ENCODE assay signal across 8 cellular contexts in genomic region chr16:57906385-57907316, GRCh38.
DNase-seq lines count a peak whose midpoint lies in the region; ATAC-seq and TF ChIP-seq lines count a peak whose summit lies in the region.

No MANE protein-coding gene starts in this region.

- no peak overlapping the region for H4K91ac ChIP-seq in trophoblast cell (ENCODE audit: low read depth, low read length)

- CTCF ChIA-PET in activated CD4-positive, alpha-beta memory T cell treated with anti-CD3 and anti-CD28 coated beads, Interleukin-2, amount 10 ng/mL, durations not matched to agents 7 days and 5 days (lab: Charles Lee) = interaction anchor here (0.9 to 3.6 kb wide), 4 partner anchors 93 to 330 kb away, joined by 3 to 22 read pairs (median 4); partner anchors contain the start of genes USB1 and ZNF319

- H3K9me3 Mint-ChIP-seq in activated CD4-positive, alpha-beta memory T cell treated with anti-CD3 and anti-CD28 coated beads, Interleukin-2, amount 10 ng/mL, durations not matched to agents 7 days and 5 days = no peaks in the 10 kb centered on the region

- H3K4me1 ChIP-seq in foreskin keratinocyte = no peaks in the 10 kb centered on the region
- peaks cover 3% of the 10 kb centered on the region in 2 experiments for H3K4me1 ChIP-seq in trophoblast cell (ENCODE audit: control insufficient read depth in 1 of 2, insufficient read depth in 2 of 2, low read length in 2 of 2)

- H3K4ac ChIP-seq in trophoblast cell (ENCODE audit: low read depth, low read length) = no peak overlapping the region

- no peak overlapping the region for H3K18ac ChIP-seq in trophoblast cell (ENCODE audit: low read length)

- H3K4me1 Mint-ChIP-seq in activated CD4-positive, alpha-beta memory T cell treated with anti-CD3 and anti-CD28 coated beads, Interleukin-2, amount 10 ng/mL, durations not matched to agents 7 days and 5 days = no peaks in the 10 kb centered on the region

- peaks cover 16% of the 10 kb centered on the region for H3K27me3 Mint-ChIP-seq in activated CD4-positive, alpha-beta memory T cell treated with anti-CD3 and anti-CD28 coated beads, Interleukin-2, amount 10 ng/mL, durations not matched to agents 7 days and 5 days

- no peak overlapping the region for H3K27ac Mint-ChIP-seq in activated CD4-positive, alpha-beta memory T cell treated with anti-CD3 and anti-CD28 coated beads, Interleukin-2, amount 10 ng/mL, durations not matched to agents 7 days and 5 days

- no peak overlapping the region for H4K12ac ChIP-seq in trophoblast cell (ENCODE audit: low read depth, low read length)

- no peaks in the 10 kb centered on the region for H3K79me1 ChIP-seq in trophoblast cell (ENCODE audit: low read length)

- no peak overlapping the region for H3K23ac ChIP-seq in trophoblast cell (ENCODE audit: low read length)

- no peak overlapping the region for H4K8ac ChIP-seq in trophoblast cell (ENCODE audit: low read depth, low read length)

- no peak overlapping the region for H2BK120ac ChIP-seq in trophoblast cell (ENCODE audit: insufficient read depth, low read length, poor library complexity)

- H3K4me3 Mint-ChIP-seq in activated CD4-positive, alpha-beta memory T cell treated with anti-CD3 and anti-CD28 coated beads, Interleukin-2, amount 10 ng/mL, durations not matched to agents 7 days and 5 days = no peak overlapping the region

- ATAC-seq in foreskin keratinocyte (peak; percentile 24), GM21528 (IDR thresholded peaks at IDR 0.05; ENCODE audit: low FRiP score, unreplicated experiment) (no peak), GM21447 (IDR thresholded peaks at IDR 0.05; ENCODE audit: unreplicated experiment) (no peak)

- H3K9ac ChIP-seq in trophoblast cell (ENCODE audit: low read length) = no peak overlapping the region

- H3K79me2 ChIP-seq in trophoblast cell (ENCODE audit: control insufficient read depth, insufficient read depth, low read length, poor library complexity) = no peaks in the 10 kb centered on the region

- H2BK5ac ChIP-seq in trophoblast cell (ENCODE audit: low read depth, low read length, poor library complexity) = no peak overlapping the region

- no peak overlapping the region for H3K4me3 ChIP-seq in trophoblast cell (ENCODE audit: low read depth, low read length)

- no peaks in the 10 kb centered on the region for H3K36me3 Mint-ChIP-seq in activated CD4-positive, alpha-beta memory T cell treated with anti-CD3 and anti-CD28 coated beads, Interleukin-2, amount 10 ng/mL, durations not matched to agents 7 days and 5 days (ENCODE audit: low read depth)

- H3K27ac ChIP-seq in foreskin keratinocyte (no peak overlapping the region), trophoblast cell (ENCODE audit: low read depth, low read length) (no peak overlapping the region)

- DNase-seq in GM13977 (ENCODE audit: low spot score) = no peak
- DNase-seq in activated CD4-positive, alpha-beta memory T cell treated with anti-CD3 and anti-CD28 coated beads, Interleukin-2, amount 10 ng/mL, durations not matched to agents 7 days and 5 days = peak; percentile 27
- DNase-seq in foreskin keratinocyte = no peak
- DNase-seq in stimulated activated CD4-positive, alpha-beta T cell treated with anti-CD3 and anti-CD28 coated beads, Interleukin-4, amount 100 ng/mL, for 4 hours = peak; percentile 6 to 10
- DNase-seq in NCI-H2107 (lab: John Stamatoyannopoulos, UW) = no peak
- no peak for DNase-seq in trophoblast cell

- in situ Hi-C loops in GM13977 (cut with MboI; ENCODE audit: low pct_unique_long_range_greater_than_20kb, low sequenced_read_pairs, unreplicated experiment) = no loop called here

- H3K27me3 ChIP-seq in foreskin keratinocyte (no peaks in the 10 kb centered on the region), trophoblast cell (ENCODE audit: insufficient read depth, low read length) (no peaks in the 10 kb centered on the region)

- H3K14ac ChIP-seq in trophoblast cell (ENCODE audit: low read length) = no peak overlapping the region

- H3K4me2 ChIP-seq in trophoblast cell (ENCODE audit: low read length) = no peak overlapping the region

- H3K9me3 ChIP-seq in trophoblast cell (ENCODE audit: insufficient read depth, low read depth, low read length) = no peaks in the 10 kb centered on the region

- no CpG with 5 or more reads among the region's 28 CpGs for WGBS in trophoblast cell (ENCODE audit: extremely low coverage, insufficient coverage, insufficient read length)

- POLR2A ChIA-PET in activated CD4-positive, alpha-beta memory T cell treated with anti-CD3 and anti-CD28 coated beads, Interleukin-2, amount 10 ng/mL, durations not matched to agents 7 days and 5 days (lab: Charles Lee) = interaction anchor here (0.8 to 1.5 kb wide), 2 partner anchors 92 to 94 kb away, joined by 3 read pairs; partner anchors contain the start of gene ZNF319

- no peak overlapping the region for H2AFZ ChIP-seq in trophoblast cell (ENCODE audit: insufficient read depth, low read length, poor library complexity)

- no peak overlapping the region for H2AK5ac ChIP-seq in trophoblast cell (ENCODE audit: low read length)

- H3K36me3 ChIP-seq in trophoblast cell (ENCODE audit: control insufficient read depth in 1 of 2, insufficient read depth in 2 of 2, low read length in 2 of 2) = no peaks in the 10 kb centered on the region

- peak; percentile 50 for TF ChIP-seq CTCF in GM13977 (IDR thresholded peaks at IDR 0.05; ENCODE audit: extremely low read depth, insufficient read depth, missing control alignments)
- peak; percentile 64 for TF ChIP-seq CTCF in foreskin keratinocyte (conservative IDR thresholded peaks at IDR 0.05)

- H2BK12ac ChIP-seq in trophoblast cell (ENCODE audit: low read length) = no peak overlapping the region

Comparison
In these comparisons a context has a peak if more than half of its experiments do, and no peak if none do; other contexts are left out.
1. DNase-seq: peak in activated CD4-positive, alpha-beta memory T cell treated with anti-CD3 and anti-CD28 coated beads, Interleukin-2, amount 10 ng/mL, durations not matched to agents 7 days and 5 days (single experiment) and stimulated activated CD4-positive, alpha-beta T cell treated with anti-CD3 and anti-CD28 coated beads, Interleukin-4, amount 100 ng/mL, for 4 hours (2 of 2); none in GM13977 (single experiment), foreskin keratinocyte (0 of 2), NCI-H2107 (single experiment) and trophoblast cell (0 of 2).